ENCODE assay signal across 20 cellular contexts in genomic region chr11:126233391-126233790, GRCh38.
"Had no signal": no experiment of that assay in that cellular context is flagged by ENCODE, and none has a peak within 500 bp of the region (broad histone marks: within the 10 kb centered on the region; RNA-seq: fewer than 3 reads in every experiment).

No MANE protein-coding gene starts in this region.

- H3K36me3 ChIP-seq: colonic mucosa had no signal

- DNase-seq: activated B cell treated with CpG ODN at 0.5 μM for 24 hours; activated CD4-positive, alpha-beta T cell treated with anti-CD3 and anti-CD28 coated beads, Interleukin-2, amount 50 U/mL, for 1 hour; activated CD8-positive, alpha-beta memory T cell treated with anti-CD3 and anti-CD28 coated beads for 24 hours; activated gamma-delta T cell treated with Interleukin-2 at 50 U/mL for 16 hours; colonic mucosa; effector CD4-positive, alpha-beta T cell; heart right ventricle; islet precursor cell; left lung; occipital lobe; small intestine; stomach; T-helper 2 cell; testis; upper lobe of right lung had no signal

- H3K27me3 ChIP-seq: ascending aorta, cardiac muscle cell, colonic mucosa, gastroesophageal sphincter, heart right ventricle, left lung, right atrium auricular region, stomach, testis, upper lobe of right lung had no signal

- H3K27ac ChIP-seq: ascending aorta, cardiac muscle cell, colonic mucosa, gastroesophageal sphincter, heart right ventricle, left lung, right atrium auricular region, stomach, testis, upper lobe of right lung had no signal

- H3K4me1 ChIP-seq: ascending aorta, colonic mucosa, gastroesophageal sphincter, testis, upper lobe of right lung had no signal

- FAIRE-seq: endothelial cell of umbilical vein, small intestine had no signal

- H3K9me3 ChIP-seq: ascending aorta, colonic mucosa, gastroesophageal sphincter, heart right ventricle, left lung, right atrium auricular region, stomach, testis, upper lobe of right lung had no signal

- H3K4me3 ChIP-seq: ascending aorta, cardiac muscle cell, colonic mucosa, gastroesophageal sphincter, heart right ventricle, left lung, right atrium auricular region, stomach, testis, upper lobe of right lung had no signal
